In genomic region chr1:89815611-89816010, GRCh38 we compare ENCODE assay signal across 12 cellular contexts. TPM values are rescaled to one million over a fixed set of nuclear protein-coding genes. Genes with fewer than 3 reads are reported as not detected.
DNase-seq lines count a peak whose midpoint lies in the region; ATAC-seq and TF ChIP-seq lines count a peak whose summit lies in the region.
"Had no signal": no experiment of that assay in that cellular context is flagged by ENCODE, and none has a peak within 500 bp of the region (broad histone marks: within the 10 kb centered on the region; RNA-seq: fewer than 3 reads in every experiment).

No MANE protein-coding gene starts in this region.

- no peaks in the 10 kb centered on the region for H3K27me3 ChIP-seq in lower lobe of right lung (ENCODE audit: low read depth)
- H3K27me3 ChIP-seq in testis = no peaks in the 10 kb centered on the region
- H3K27me3 ChIP-seq: cardiac muscle cell had no signal

- H3K4me3 ChIP-seq in lower lobe of right lung (no peak overlapping the region), testis (no peak overlapping the region)
- H3K4me3 ChIP-seq: cardiac muscle cell had no signal

- ATAC-seq in GM18519 (IDR thresholded peaks at IDR 0.05; ENCODE audit: low FRiP score, unreplicated experiment) (peak; percentile 47), HG02610 (IDR thresholded peaks at IDR 0.05; ENCODE audit: unreplicated experiment) (peak; percentile 74), lower lobe of right lung (peak; percentile 57 to 73)
- ATAC-seq: activated T-helper 17 cell treated with anti-CD3 and anti-CD28 coated beads, Interleukin-2, amount 50 U/mL, for 72 hours; PC-3 had no signal

- H3K36me3 ChIP-seq in lower lobe of right lung (no peaks in the 10 kb centered on the region), testis (ENCODE audit: low read depth, missing control alignments) (no peaks in the 10 kb centered on the region)
- H3K36me3 ChIP-seq: cardiac muscle cell had no signal

- H3K9me3 ChIP-seq in lower lobe of right lung (no peaks in the 10 kb centered on the region), testis (no peaks in the 10 kb centered on the region)

- no peaks in the 10 kb centered on the region for H3K4me1 ChIP-seq in lower lobe of right lung
- H3K4me1 ChIP-seq in testis = peaks cover 6% of the 10 kb centered on the region

- DNase-seq in KG1 (lab: John Stamatoyannopoulos, UW) = peak; percentile 31
- no peak for DNase-seq in lower lobe of right lung
- no peak for DNase-seq in NCI-H128 (lab: John Stamatoyannopoulos, UW; ENCODE audit: unreplicated experiment)
- no peak for DNase-seq in HuH-7 (ENCODE audit: low spot score)
- DNase-seq in testis = no peak
- DNase-seq in DMS153 (lab: John Stamatoyannopoulos, UW) = no peak
- DNase-seq: NCI-H1105 treated with DMSO at 0.1 percent for 48 hours, PC-3 had no signal

- intact Hi-C loops in lower lobe of right lung (cut with DNase I) (no loop called here), testis (cut with DNase I; ENCODE audit: low total_unique reads) (no loop called here)

- TF ChIP-seq CTCF in lower lobe of right lung (IDR thresholded peaks at IDR 0.05) (no peak), testis (IDR thresholded peaks at IDR 0.05) (no peak)

- no peak for TF ChIP-seq POLR2A in testis (IDR thresholded peaks at IDR 0.05)

- no peak overlapping the region for H3K27ac ChIP-seq in lower lobe of right lung
- no peak overlapping the region for H3K27ac ChIP-seq in testis
- H3K27ac ChIP-seq: cardiac muscle cell had no signal

- 83 to 89% methylated on average over 5 of the region's 5 CpGs for whole genome bisulfite sequencing in testis, 2 donors

RNA-seq across cellular contexts. Expression of gene LRRC8D, which starts 5.2 kb away (rescaled TPM):
- total RNA-seq in lower lobe of right lung (22.2 TPM), testis (10 to 100 TPM; 41.1 to 46.1 TPM)
- polyA plus RNA-seq in testis (ENCODE audit: insufficient read depth, low read depth, low replicate concordance) = 20.8 TPM
